Comparison of ENCODE assay signal across 20 cellular contexts in genomic region chr17:19329136-19329535, GRCh38. TPM values are rescaled to one million over a fixed set of nuclear protein-coding genes. Genes with fewer than 3 reads are reported as not detected.
"Had no signal": no experiment of that assay in that cellular context is flagged by ENCODE, and none has a peak within 500 bp of the region (broad histone marks: within the 10 kb centered on the region; RNA-seq: fewer than 3 reads in every experiment).

No MANE protein-coding gene starts in this region.

- H3K36me3 ChIP-seq: uterus had no signal

- H3K79me2 ChIP-seq: parathyroid adenoma had no signal

- H2AFZ ChIP-seq: parathyroid adenoma had no signal

- ATAC-seq: esophagus mucosa; left lobe of liver; mucosa of descending colon; naive thymus-derived CD8-positive, alpha-beta T cell had no signal

- H3K4me3 ChIP-seq: heart left ventricle, mucosa of descending colon, uterus had no signal

- DNase-seq: effector memory CD4-positive, alpha-beta T cell; hippocampal formation; mammary epithelial cell; mucosa of descending colon; nucleus accumbens; small intestine; stimulated activated CD4-positive, alpha-beta T cell treated with anti-CD3 and anti-CD28 coated beads, Interleukin-12 subunit alpha, Interleukin-12 subunit beta, amount 100 ng/mL, for 4 hours; stimulated activated naive CD4-positive, alpha-beta T cell treated with Interleukin-2 at 50 U/mL for 16 hours; trophoblast cell had no signal

- H3K27ac ChIP-seq: heart left ventricle, parathyroid adenoma, uterus had no signal

- H3K9ac ChIP-seq: parathyroid adenoma had no signal

- H3K9me3 ChIP-seq: mucosa of descending colon, uterus had no signal

- FAIRE-seq: endometrium, frontal cortex, islet of Langerhans, small intestine had no signal

- H3K27me3 ChIP-seq: uterus had no signal

- H3K4me1 ChIP-seq: parathyroid adenoma, uterus had no signal

RNA-seq across cellular contexts. Expression of gene MFAP4, which starts 57.9 kb away (rescaled TPM):
- total RNA-seq: glomerular endothelial cell; naive thymus-derived CD8-positive, alpha-beta T cell; pulmonary artery endothelial cell had no signal
- polyA plus RNA-seq: mammary epithelial cell; naive thymus-derived CD8-positive, alpha-beta T cell had no signal
